ENCODE assay signal across 27 cellular contexts in the genomic region with DNA sequence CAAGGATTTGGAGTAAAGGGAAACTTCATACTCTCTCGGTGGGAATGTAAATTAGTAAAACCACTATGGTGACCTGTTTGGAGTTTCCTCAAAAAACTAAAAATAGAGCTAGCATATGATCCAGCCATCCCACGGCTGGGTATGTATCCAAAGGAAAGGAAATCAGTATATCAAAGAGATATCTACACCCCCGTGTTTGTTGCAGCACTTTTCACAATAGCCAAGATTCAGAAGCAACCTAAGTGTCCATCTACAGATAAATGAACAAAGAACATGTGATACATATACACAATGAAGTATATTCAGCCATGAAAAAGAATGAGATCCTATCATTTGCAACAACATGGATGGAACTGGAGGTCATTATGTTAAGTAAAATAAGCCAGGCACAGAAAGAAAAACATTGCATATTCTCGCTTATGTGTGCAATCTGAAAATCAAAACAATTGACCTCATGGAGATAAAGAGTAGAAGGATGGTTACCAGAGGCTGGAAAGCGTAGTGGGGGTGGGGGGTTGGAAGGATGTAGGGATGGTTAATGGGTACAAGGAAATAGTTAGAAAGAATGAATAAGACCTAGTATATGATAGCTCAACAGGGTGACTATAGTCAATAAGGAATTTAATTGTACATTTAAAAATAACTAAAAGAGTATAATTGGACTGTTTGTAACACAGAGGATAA.
"Had no signal": no experiment of that assay in that cellular context is flagged by ENCODE, and none has a peak within 500 bp of the region (broad histone marks: within the 10 kb centered on the region; RNA-seq: fewer than 3 reads in every experiment).

No MANE protein-coding gene starts in this region.

- DNase-seq: activated CD4-positive, alpha-beta T cell treated with anti-CD3 and anti-CD28 coated beads, Interleukin-2, amount 10 ng/mL, durations not matched to agents 24 days and 14 days; activated CD4-positive, alpha-beta T cell treated with anti-CD3 and anti-CD28 coated beads, Interleukin-2, amount 50 U/mL, for 4 hours; activated CD8-positive, alpha-beta T cell treated with anti-CD3 and anti-CD28 coated beads, Interleukin-2, amount 10 ng/mL, durations not matched to agents 7 days and 5 days; activated gamma-delta T cell treated with Interleukin-2 at 50 U/mL for 16 hours; activated naive CD4-positive, alpha-beta T cell treated with anti-CD3 and anti-CD28 coated beads for 36 hours; activated T-cell treated with anti-CD3 and anti-CD28 coated beads, Interleukin-2, amount 50 U/mL, for 24 hours; adrenal gland; NCI-H1048; NCI-H1105 treated with DMSO at 0.1 percent for 48 hours; NCI-H1436; NCI-H1694; NCI-H1930; NCI-H2081 treated with DMSO at 0.1 percent for 48 hours; NCI-H345; NCI-H524 treated with DMSO at 0.1 percent for 48 hours; PC-3; Peyer's patch; RPMI8226; SIG-M5 had no signal

- H3K4me3 Mint-ChIP-seq: activated CD4-positive, alpha-beta T cell treated with anti-CD3 and anti-CD28 coated beads, Interleukin-2, amount 10 ng/mL, durations not matched to agents 24 days and 14 days; activated CD8-positive, alpha-beta T cell treated with anti-CD3 and anti-CD28 coated beads, Interleukin-2, amount 10 ng/mL, durations not matched to agents 7 days and 5 days; activated naive CD4-positive, alpha-beta T cell treated with anti-CD3 and anti-CD28 coated beads for 36 hours; activated T-cell treated with anti-CD3 and anti-CD28 coated beads, Interleukin-2, amount 50 U/mL, for 24 hours; activated T-helper 1 cell treated with anti-CD3 and anti-CD28 coated beads, Interleukin-12 subunit alpha, Interleukin-12 subunit beta, Interleukin-2, Interleukin-4 antibody, amounts not matched to agents 30 ng/mL and 10 ng/mL and 1 ng/mL, durations not matched to agents 14 hours and 24 hours and 36 hours; brain; central memory CD8-positive, alpha-beta T cell; T-helper 1 cell treated with Interleukin-12 subunit alpha and Interleukin-12 subunit beta and Interleukin-4 antibody, amounts not matched to agents 30 μg/mL and 1 μg/mL, for 36 hours; T-helper 2 cell treated with Interferon-gamma antibody and Interleukin-4, amounts not matched to agents 5 μg/mL and 100 μg/mL, for 36 hours had no signal

- H3K27me3 ChIP-seq: adrenal gland, cardiac muscle cell, Peyer's patch had no signal

- ATAC-seq: activated CD8-positive, alpha-beta T cell treated with anti-CD3 and anti-CD28 coated beads, Interleukin-2, amount 10 ng/mL, durations not matched to agents 7 days and 5 days; activated naive CD4-positive, alpha-beta T cell treated with anti-CD3 and anti-CD28 coated beads, Interleukin-2, amount 50 U/mL, for 72 hours; PC-3; Right ventricle myocardium inferior had no signal

- H3K36me3 Mint-ChIP-seq: activated naive CD4-positive, alpha-beta T cell treated with anti-CD3 and anti-CD28 coated beads, Interleukin-2, amount 50 U/mL, for 72 hours had no signal

- H3K27ac ChIP-seq: adrenal gland, cardiac muscle cell, Peyer's patch had no signal

- H3K9me3 Mint-ChIP-seq: activated CD4-positive, alpha-beta T cell treated with anti-CD3 and anti-CD28 coated beads, Interleukin-2, amount 10 ng/mL, durations not matched to agents 24 days and 14 days; activated naive CD4-positive, alpha-beta T cell treated with anti-CD3 and anti-CD28 coated beads for 36 hours; activated T-cell treated with anti-CD3 and anti-CD28 coated beads, Interleukin-2, amount 50 U/mL, for 24 hours; activated T-helper 1 cell treated with anti-CD3 and anti-CD28 coated beads, Interleukin-12 subunit alpha, Interleukin-12 subunit beta, Interleukin-2, Interleukin-4 antibody, amounts not matched to agents 30 ng/mL and 10 ng/mL and 1 ng/mL, durations not matched to agents 14 hours and 24 hours and 36 hours; central memory CD8-positive, alpha-beta T cell; T-helper 1 cell treated with Interleukin-12 subunit alpha and Interleukin-12 subunit beta and Interleukin-4 antibody, amounts not matched to agents 30 μg/mL and 1 μg/mL, for 36 hours; T-helper 2 cell treated with Interferon-gamma antibody and Interleukin-4, amounts not matched to agents 5 μg/mL and 100 μg/mL, for 36 hours had no signal

- H3K27me3 Mint-ChIP-seq: activated CD4-positive, alpha-beta T cell treated with anti-CD3 and anti-CD28 coated beads, Interleukin-2, amount 10 ng/mL, durations not matched to agents 24 days and 14 days; activated T-cell treated with anti-CD3 and anti-CD28 coated beads, Interleukin-2, amount 50 U/mL, for 24 hours; central memory CD8-positive, alpha-beta T cell had no signal

- H3K4me1 Mint-ChIP-seq: activated CD4-positive, alpha-beta T cell treated with anti-CD3 and anti-CD28 coated beads, Interleukin-2, amount 10 ng/mL, durations not matched to agents 24 days and 14 days; central memory CD8-positive, alpha-beta T cell had no signal

- H3K9me3 ChIP-seq: adrenal gland, Peyer's patch had no signal

- H3K4me3 ChIP-seq: adrenal gland, cardiac muscle cell, Peyer's patch had no signal

- H3K36me3 ChIP-seq: adrenal gland, cardiac muscle cell, Peyer's patch had no signal

- H3K4me1 ChIP-seq: adrenal gland, Peyer's patch had no signal

- H3K27ac Mint-ChIP-seq: activated CD4-positive, alpha-beta T cell treated with anti-CD3 and anti-CD28 coated beads, Interleukin-2, amount 10 ng/mL, durations not matched to agents 24 days and 14 days; activated CD8-positive, alpha-beta T cell treated with anti-CD3 and anti-CD28 coated beads, Interleukin-2, amount 10 ng/mL, durations not matched to agents 7 days and 5 days; activated naive CD4-positive, alpha-beta T cell treated with anti-CD3 and anti-CD28 coated beads for 36 hours; activated naive CD4-positive, alpha-beta T cell treated with anti-CD3 and anti-CD28 coated beads, Interleukin-2, amount 50 U/mL, for 72 hours; activated T-cell treated with anti-CD3 and anti-CD28 coated beads, Interleukin-2, amount 50 U/mL, for 24 hours; activated T-helper 1 cell treated with anti-CD3 and anti-CD28 coated beads, Interleukin-12 subunit alpha, Interleukin-12 subunit beta, Interleukin-2, Interleukin-4 antibody, amounts not matched to agents 30 ng/mL and 10 ng/mL and 1 ng/mL, durations not matched to agents 14 hours and 24 hours and 36 hours; T-helper 1 cell treated with Interleukin-12 subunit alpha and Interleukin-12 subunit beta and Interleukin-4 antibody, amounts not matched to agents 30 μg/mL and 1 μg/mL, for 36 hours; T-helper 2 cell treated with Interferon-gamma antibody and Interleukin-4, amounts not matched to agents 5 μg/mL and 100 μg/mL, for 36 hours had no signal
